17 cellular contexts compared by ENCODE assay signal in the genomic region with DNA sequence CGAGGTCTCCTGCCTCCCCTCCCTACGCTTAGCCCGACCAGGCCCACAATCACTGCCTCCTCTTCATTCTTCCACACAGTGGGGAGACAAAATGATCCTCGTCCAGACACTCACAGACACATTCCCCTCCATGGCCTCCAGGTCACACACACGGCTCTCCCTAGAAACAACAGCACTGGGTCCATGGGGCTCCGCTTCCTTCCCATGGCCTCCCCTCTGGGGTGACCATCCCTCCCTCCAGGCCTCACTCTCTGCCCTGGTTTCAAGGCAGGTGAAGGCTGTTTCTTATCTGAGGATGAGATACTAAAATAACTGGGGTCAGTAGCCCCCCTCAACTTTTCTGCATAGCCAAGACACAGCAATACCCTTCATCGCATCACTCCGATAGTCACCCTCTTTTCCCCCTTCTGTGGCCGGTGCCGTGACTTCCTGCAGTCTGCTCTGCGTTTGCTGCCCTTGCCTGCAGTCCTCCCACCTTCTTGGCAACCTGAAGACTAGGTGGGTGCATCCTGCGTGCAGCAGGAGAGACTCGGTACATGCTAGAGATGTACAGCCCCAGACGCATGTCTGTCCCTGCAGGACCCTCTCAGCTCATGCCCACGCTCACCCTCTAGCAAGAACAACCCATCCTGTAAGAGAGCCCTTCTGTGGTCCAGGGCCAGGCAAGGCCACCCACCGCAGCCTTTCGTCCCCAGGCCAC. TPM values are rescaled to one million over a fixed set of nuclear protein-coding genes. Genes with fewer than 3 reads are reported as not detected.
DNase-seq lines count a peak whose midpoint lies in the region; ATAC-seq and TF ChIP-seq lines count a peak whose summit lies in the region.
"Had no signal": no experiment of that assay in that cellular context is flagged by ENCODE, and none has a peak within 500 bp of the region (broad histone marks: within the 10 kb centered on the region; RNA-seq: fewer than 3 reads in every experiment).

No MANE protein-coding gene starts in this region.

- H3K36me3 Mint-ChIP-seq in activated CD4-positive, alpha-beta memory T cell treated with anti-CD3 and anti-CD28 coated beads for 36 hours, result peaks cover 69% of the 10 kb centered on the region
- peaks cover 48% of the 10 kb centered on the region for H3K36me3 Mint-ChIP-seq in activated naive CD8-positive, alpha-beta T cell treated with anti-CD3 and anti-CD28 coated beads, Interleukin-2, amount 50 U/mL, for 24 hours (ENCODE audit: low read depth)
- peaks cover 27 to 68% of the 10 kb centered on the region in 2 donors for H3K36me3 Mint-ChIP-seq in stimulated activated naive B cell treated with anti-CD40 and anti-IgM and Interleukin-4, amounts not matched to agents 10 μg/mL and 1 μg/mL and 100 μg/mL, for 72 hours

- DNase-seq in activated T-cell treated with anti-CD3 and anti-CD28 coated beads, Interleukin-2, amount 50 U/mL, for 1 hour, result peak; percentile 50
- DNase-seq in activated T-cell treated with anti-CD3 and anti-CD28 coated beads for 4 hours (no peak), foreskin fibroblast (no peak)
- DNase-seq in activated CD4-positive, alpha-beta memory T cell treated with anti-CD3 and anti-CD28 coated beads for 36 hours, result peak; percentile 61
- DNase-seq in activated naive CD8-positive, alpha-beta T cell treated with anti-CD3 and anti-CD28 coated beads, Interleukin-2, amount 50 U/mL, for 24 hours, result no peak
- no peak for DNase-seq in stimulated activated naive B cell treated with anti-CD40 and anti-IgM and Interleukin-4, amounts not matched to agents 10 μg/mL and 1 μg/mL and 100 μg/mL, for 72 hours
- DNase-seq: DMS 273 treated with DMSO at 0.1 percent for 48 hours, IMR-90, NCI-H446, PC-3, trophoblast cell had no signal

- H3K4me1 Mint-ChIP-seq in activated CD4-positive, alpha-beta memory T cell treated with anti-CD3 and anti-CD28 coated beads for 36 hours (ENCODE audit: low read depth), result peaks cover 81% of the 10 kb centered on the region
- H3K4me1 Mint-ChIP-seq in activated naive CD8-positive, alpha-beta T cell treated with anti-CD3 and anti-CD28 coated beads, Interleukin-2, amount 50 U/mL, for 24 hours, result peaks cover 84% of the 10 kb centered on the region
- H3K4me1 Mint-ChIP-seq in stimulated activated naive B cell treated with anti-CD40 and anti-IgM and Interleukin-4, amounts not matched to agents 10 μg/mL and 1 μg/mL and 100 μg/mL, for 72 hours, result peaks cover 61 to 85% of the 10 kb centered on the region in 2 donors

- no peaks in the 10 kb centered on the region for H3K27me3 Mint-ChIP-seq in activated CD4-positive, alpha-beta memory T cell treated with anti-CD3 and anti-CD28 coated beads for 36 hours
- no peaks in the 10 kb centered on the region for H3K27me3 Mint-ChIP-seq in activated naive CD8-positive, alpha-beta T cell treated with anti-CD3 and anti-CD28 coated beads, Interleukin-2, amount 50 U/mL, for 24 hours
- no peaks in the 10 kb centered on the region for H3K27me3 Mint-ChIP-seq in stimulated activated naive B cell treated with anti-CD40 and anti-IgM and Interleukin-4, amounts not matched to agents 10 μg/mL and 1 μg/mL and 100 μg/mL, for 72 hours

- peak overlapping the region; percentile 83 for H3K4me3 Mint-ChIP-seq in activated CD4-positive, alpha-beta memory T cell treated with anti-CD3 and anti-CD28 coated beads for 36 hours
- H3K4me3 Mint-ChIP-seq in activated naive CD8-positive, alpha-beta T cell treated with anti-CD3 and anti-CD28 coated beads, Interleukin-2, amount 50 U/mL, for 24 hours, result peak overlapping the region; percentile 82
- H3K4me3 Mint-ChIP-seq in stimulated activated naive B cell treated with anti-CD40 and anti-IgM and Interleukin-4, amounts not matched to agents 10 μg/mL and 1 μg/mL and 100 μg/mL, for 72 hours, result peak overlapping the region; percentile 44 to 59

- no peak overlapping the region for H3K4me3 ChIP-seq in foreskin fibroblast (ENCODE audit: low read depth in 1 of 2, low read length in 2 of 2)
- H3K4me3 ChIP-seq: A549, ascending aorta, lung, smooth muscle cell had no signal

- no peaks in the 10 kb centered on the region for H3K9me3 Mint-ChIP-seq in activated CD4-positive, alpha-beta memory T cell treated with anti-CD3 and anti-CD28 coated beads for 36 hours
- H3K9me3 Mint-ChIP-seq in activated naive CD8-positive, alpha-beta T cell treated with anti-CD3 and anti-CD28 coated beads, Interleukin-2, amount 50 U/mL, for 24 hours, result no peaks in the 10 kb centered on the region
- H3K9me3 Mint-ChIP-seq in stimulated activated naive B cell treated with anti-CD40 and anti-IgM and Interleukin-4, amounts not matched to agents 10 μg/mL and 1 μg/mL and 100 μg/mL, for 72 hours, result no peaks in the 10 kb centered on the region

- H3K27ac Mint-ChIP-seq in activated CD4-positive, alpha-beta memory T cell treated with anti-CD3 and anti-CD28 coated beads for 36 hours, result peak overlapping the region; percentile 96
- peak overlapping the region; percentile 94 for H3K27ac Mint-ChIP-seq in activated naive CD8-positive, alpha-beta T cell treated with anti-CD3 and anti-CD28 coated beads, Interleukin-2, amount 50 U/mL, for 24 hours
- H3K27ac Mint-ChIP-seq in stimulated activated naive B cell treated with anti-CD40 and anti-IgM and Interleukin-4, amounts not matched to agents 10 μg/mL and 1 μg/mL and 100 μg/mL, for 72 hours, result peak overlapping the region; percentile 79

- intact Hi-C loops in activated CD4-positive, alpha-beta memory T cell treated with anti-CD3 and anti-CD28 coated beads for 36 hours (cut with micrococcal nuclease), result no loop called here

- no peak for TF ChIP-seq POLR2A in GM18505 (IDR thresholded peaks at IDR 0.05; ENCODE audit: borderline replicate concordance, extremely low read depth, insufficient read depth, insufficient read length)

- POLR2A ChIA-PET in activated CD4-positive, alpha-beta memory T cell treated with anti-CD3 and anti-CD28 coated beads for 36 hours (lab: Charles Lee), result interaction anchor here (0.6 to 4.2 kb wide), 24 partner anchors 7 to 86 kb away, joined by 3 to 61 read pairs (median 5); no protein-coding TSS in a partner anchor

- peak; percentile 5 for ATAC-seq in activated naive CD8-positive, alpha-beta T cell treated with anti-CD3 and anti-CD28 coated beads, Interleukin-2, amount 50 U/mL, for 24 hours
- ATAC-seq in stimulated activated naive B cell treated with anti-CD40 and anti-IgM and Interleukin-4, amounts not matched to agents 10 μg/mL and 1 μg/mL and 100 μg/mL, for 72 hours (replicated peaks), result no peak
- no peak for ATAC-seq in GM18505 (IDR thresholded peaks at IDR 0.05; ENCODE audit: unreplicated experiment)
- no peak for ATAC-seq in HG03571 (IDR thresholded peaks at IDR 0.05; ENCODE audit: unreplicated experiment)
- ATAC-seq: PC-3 had no signal

- CTCF ChIA-PET in activated CD4-positive, alpha-beta memory T cell treated with anti-CD3 and anti-CD28 coated beads for 36 hours (lab: Charles Lee), result interaction anchor here (1.0 to 1.6 kb wide), 4 partner anchors 11 to 101 kb away, joined by 3 to 10 read pairs (median 4); no protein-coding TSS in a partner anchor

- no peak for TF ChIP-seq CTCF in foreskin fibroblast (IDR thresholded peaks at IDR 0.05; ENCODE audit: low read depth, low read length)

RNA-seq across cellular contexts. Expression of gene CD6, which starts 55.8 kb away (rescaled TPM):
- total RNA-seq in activated CD4-positive, alpha-beta memory T cell treated with anti-CD3 and anti-CD28 coated beads for 36 hours, result 100 to 1,000 TPM; 271 to 279 TPM
- total RNA-seq: ascending aorta, IMR-90, PC-3 had no signal

Comparison
In these comparisons a context has a peak if more than half of its experiments do, and no peak if none do; other contexts are left out.
1. DNase-seq: peak in activated T-cell treated with anti-CD3 and anti-CD28 coated beads, Interleukin-2, amount 50 U/mL, for 1 hour (single experiment) and activated CD4-positive, alpha-beta memory T cell treated with anti-CD3 and anti-CD28 coated beads for 36 hours (single experiment); none in activated T-cell treated with anti-CD3 and anti-CD28 coated beads for 4 hours (single experiment), activated naive CD8-positive, alpha-beta T cell treated with anti-CD3 and anti-CD28 coated beads, Interleukin-2, amount 50 U/mL, for 24 hours (single experiment), stimulated activated naive B cell treated with anti-CD40 and anti-IgM and Interleukin-4, amounts not matched to agents 10 μg/mL and 1 μg/mL and 100 μg/mL, for 72 hours (single experiment) and foreskin fibroblast (0 of 2).
2. Peak in every context shown above with its lines, with median percentiles within 50 percentile points of each other: H3K27ac Mint-ChIP-seq and H3K4me3 Mint-ChIP-seq.